ENCODE assay signal across 17 cellular contexts in genomic region chr12:56494106-56494415, GRCh38. TPM values are rescaled to one million over a fixed set of nuclear protein-coding genes. Genes with fewer than 3 reads are reported as not detected.
"Had no signal": no experiment of that assay in that cellular context is flagged by ENCODE, and none has a peak within 500 bp of the region (broad histone marks: within the 10 kb centered on the region; RNA-seq: fewer than 3 reads in every experiment).

No MANE protein-coding gene starts in this region.

RNA-seq across cellular contexts. Expression of gene GLS2, which starts 6.1 kb away (rescaled TPM):
- total RNA-seq: mesenteric fat pad, myocyte had no signal

RNA-seq across cellular contexts. Expression of gene MIP, which starts 39.6 kb away (rescaled TPM):
- total RNA-seq: hepatocyte; kidney epithelial cell; left colon; left lung; left ventricle myocardium inferior; left ventricle myocardium superior; lower leg skin; lower lobe of right lung; lung; mesenteric fat pad; mesothelial cell of epicardium; mononuclear cell; mucosa of descending colon; mucosa of gallbladder; naive thymus-derived CD4-positive, alpha-beta T cell had no signal
- polyA plus RNA-seq: hepatocyte; keratinocyte; naive thymus-derived CD4-positive, alpha-beta T cell had no signal
